In genomic region chr22:42719656-42720262, GRCh38 we compare ENCODE assay signal across 1 cellular context.
TF ChIP-seq lines count a peak whose summit lies in the region.

No MANE protein-coding gene starts in this region.

TF ChIP-seq in HCT116, 20 proteins besides CTCF, POLR2A, EP300 and RAD21 (continued from another document):
- TF ChIP-seq, protein P1, sequence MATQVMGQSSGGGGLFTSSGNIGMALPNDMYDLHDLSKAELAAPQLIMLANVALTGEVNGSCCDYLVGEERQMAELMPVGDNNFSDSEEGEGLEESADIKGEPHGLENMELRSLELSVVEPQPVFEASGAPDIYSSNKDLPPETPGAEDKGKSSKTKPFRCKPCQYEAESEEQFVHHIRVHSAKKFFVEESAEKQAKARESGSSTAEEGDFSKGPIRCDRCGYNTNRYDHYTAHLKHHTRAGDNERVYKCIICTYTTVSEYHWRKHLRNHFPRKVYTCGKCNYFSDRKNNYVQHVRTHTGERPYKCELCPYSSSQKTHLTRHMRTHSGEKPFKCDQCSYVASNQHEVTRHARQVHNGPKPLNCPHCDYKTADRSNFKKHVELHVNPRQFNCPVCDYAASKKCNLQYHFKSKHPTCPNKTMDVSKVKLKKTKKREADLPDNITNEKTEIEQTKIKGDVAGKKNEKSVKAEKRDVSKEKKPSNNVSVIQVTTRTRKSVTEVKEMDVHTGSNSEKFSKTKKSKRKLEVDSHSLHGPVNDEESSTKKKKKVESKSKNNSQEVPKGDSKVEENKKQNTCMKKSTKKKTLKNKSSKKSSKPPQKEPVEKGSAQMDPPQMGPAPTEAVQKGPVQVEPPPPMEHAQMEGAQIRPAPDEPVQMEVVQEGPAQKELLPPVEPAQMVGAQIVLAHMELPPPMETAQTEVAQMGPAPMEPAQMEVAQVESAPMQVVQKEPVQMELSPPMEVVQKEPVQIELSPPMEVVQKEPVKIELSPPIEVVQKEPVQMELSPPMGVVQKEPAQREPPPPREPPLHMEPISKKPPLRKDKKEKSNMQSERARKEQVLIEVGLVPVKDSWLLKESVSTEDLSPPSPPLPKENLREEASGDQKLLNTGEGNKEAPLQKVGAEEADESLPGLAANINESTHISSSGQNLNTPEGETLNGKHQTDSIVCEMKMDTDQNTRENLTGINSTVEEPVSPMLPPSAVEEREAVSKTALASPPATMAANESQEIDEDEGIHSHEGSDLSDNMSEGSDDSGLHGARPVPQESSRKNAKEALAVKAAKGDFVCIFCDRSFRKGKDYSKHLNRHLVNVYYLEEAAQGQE (IDR thresholded peaks at IDR 0.05; ENCODE audit: low read depth) = no peak
- TF ChIP-seq ATF3 (IDR thresholded peaks at IDR 0.05) (no peak), MAX (IDR thresholded peaks at IDR 0.05) (no peak)
TF ChIP-seq in HCT116: peak in this region for 0.
